ENCODE assay signal across 2 cellular contexts in genomic region chr22:50459016-50459415, GRCh38.
TF ChIP-seq lines count a peak whose summit lies in the region.

No MANE protein-coding gene starts in this region.

TF ChIP-seq in HEK293, 187 proteins besides CTCF, POLR2A, EP300 and RAD21:
- 0 out of 2 replicates have a peak, but pooled peaks have one; percentile 39 for TF ChIP-seq HIC1 (tag by site-specific recombination; IDR thresholded peaks at IDR 0.05)
- TF ChIP-seq ZNF239 (tag by site-specific recombination; IDR thresholded peaks at IDR 0.05): no peak
- no peak for TF ChIP-seq ZSCAN5A (tag by site-specific recombination; IDR thresholded peaks at IDR 0.05)
- no peak for TF ChIP-seq ZNF747 (tag by site-specific recombination; IDR thresholded peaks at IDR 0.05)
- no peak for TF ChIP-seq ZNF10 (tag by site-specific recombination; IDR thresholded peaks at IDR 0.05)
- 0 out of 2 replicates have a peak, but pooled peaks have one; percentile 25 for TF ChIP-seq ZNF600 (tag by site-specific recombination; IDR thresholded peaks at IDR 0.05)
- no peak for TF ChIP-seq SP7 (tag by site-specific recombination; IDR thresholded peaks at IDR 0.05)
- TF ChIP-seq ZBTB49 (tag by site-specific recombination; IDR thresholded peaks at IDR 0.05; ENCODE audit: low read depth): no peak
- TF ChIP-seq PRDM1 (tag by site-specific recombination; IDR thresholded peaks at IDR 0.05): no peak
- no peak for TF ChIP-seq PBX3 (CRISPR knock-in tag; IDR thresholded peaks at IDR 0.05)
- TF ChIP-seq ZNF514 (tag by site-specific recombination; IDR thresholded peaks at IDR 0.05): no peak
- no peak for TF ChIP-seq ZNF561 (tag by site-specific recombination; IDR thresholded peaks at IDR 0.05; ENCODE audit: borderline replicate concordance)
- TF ChIP-seq ZNF843 (tag by site-specific recombination; IDR thresholded peaks at IDR 0.05): no peak
- TF ChIP-seq ZNF266 (tag by site-specific recombination; IDR thresholded peaks at IDR 0.05; ENCODE audit: low read depth): no peak
- no peak for TF ChIP-seq ZNF416 (tag by site-specific recombination; IDR thresholded peaks at IDR 0.05)
- no peak for TF ChIP-seq ZNF140 (tag by site-specific recombination; IDR thresholded peaks at IDR 0.05)
- no peak for TF ChIP-seq ZNF146 (tag by site-specific recombination; IDR thresholded peaks at IDR 0.05)

TF ChIP-seq in IMR-90, 13 proteins besides CTCF, POLR2A, EP300 and RAD21 (continued from another document):
- no peak for TF ChIP-seq ELK1 (IDR thresholded peaks at IDR 0.05; ENCODE audit: borderline replicate concordance, low read depth, low read length)
- TF ChIP-seq MXI1 (IDR thresholded peaks at IDR 0.05; ENCODE audit: borderline replicate concordance, low read depth, low read length): no peak
- no peak for TF ChIP-seq USF2 (IDR thresholded peaks at IDR 0.05; ENCODE audit: low read depth, low read length)
TF ChIP-seq in IMR-90: peak in this region for 0.
